Comparison of ENCODE assay signal across 20 cellular contexts in genomic region chr5:112263469-112263868, GRCh38.
"Had no signal": no experiment of that assay in that cellular context is flagged by ENCODE, and none has a peak within 500 bp of the region (broad histone marks: within the 10 kb centered on the region; RNA-seq: fewer than 3 reads in every experiment).

No MANE protein-coding gene starts in this region.

- H3K27me3 ChIP-seq: dorsolateral prefrontal cortex, neural progenitor cell, right lobe of liver, transverse colon, vagina had no signal

- H3K9me3 ChIP-seq: right lobe of liver, thoracic aorta, transverse colon, vagina had no signal

- H3K4me3 ChIP-seq: dorsolateral prefrontal cortex, neural progenitor cell, right lobe of liver, thoracic aorta, transverse colon, vagina had no signal

- DNase-seq: dorsolateral prefrontal cortex; effector CD4-positive, alpha-beta T cell; head of caudate nucleus; mammary epithelial cell; mesendoderm; midbrain; naive thymus-derived CD4-positive, alpha-beta T cell; right lobe of liver; small intestine; stimulated activated CD4-positive, alpha-beta T cell treated with anti-CD3 and anti-CD28 coated beads, Interleukin-15, amount 100 ng/mL, for 24 hours; stimulated activated CD4-positive, alpha-beta T cell treated with anti-CD3 and anti-CD28 coated beads, Interleukin-2, amount 100 ng/mL, for 48 hours; stimulated activated naive B cell treated with anti-CD40 and anti-IgM and Interleukin-4, amounts not matched to agents 10 μg/mL and 1 μg/mL and 100 μg/mL, for 72 hours; transverse colon had no signal

- ATAC-seq: naive thymus-derived CD4-positive, alpha-beta T cell; right lobe of liver; stimulated activated naive B cell treated with anti-CD40 and anti-IgM and Interleukin-4, amounts not matched to agents 10 μg/mL and 1 μg/mL and 100 μg/mL, for 72 hours had no signal

- H3K36me3 ChIP-seq: neural progenitor cell, thoracic aorta, transverse colon had no signal

- H3K4me3 Mint-ChIP-seq: naive thymus-derived CD4-positive, alpha-beta T cell; nephron; neural progenitor cell; stimulated activated naive B cell treated with anti-CD40 and anti-IgM and Interleukin-4, amounts not matched to agents 10 μg/mL and 1 μg/mL and 100 μg/mL, for 72 hours; stimulated activated naive CD8-positive, alpha-beta T cell treated with anti-CD3 and anti-CD28 coated beads, Interleukin-15, Interleukin-2, amounts not matched to agents 100 ng/mL and 50 ng/mL, for 24 hours had no signal

- H3K4me1 Mint-ChIP-seq: naive thymus-derived CD4-positive, alpha-beta T cell; nephron; neural progenitor cell; stimulated activated naive B cell treated with anti-CD40 and anti-IgM and Interleukin-4, amounts not matched to agents 10 μg/mL and 1 μg/mL and 100 μg/mL, for 72 hours had no signal

- H3K36me3 Mint-ChIP-seq: naive thymus-derived CD4-positive, alpha-beta T cell; stimulated activated naive B cell treated with anti-CD40 and anti-IgM and Interleukin-4, amounts not matched to agents 10 μg/mL and 1 μg/mL and 100 μg/mL, for 72 hours had no signal

- H3K27ac ChIP-seq: dorsolateral prefrontal cortex, neural progenitor cell, parathyroid adenoma, right lobe of liver, thoracic aorta, transverse colon, vagina had no signal

- H3K27me3 Mint-ChIP-seq: progenitor cell of endocrine pancreas had no signal

- H3K9me3 Mint-ChIP-seq: naive thymus-derived CD4-positive, alpha-beta T cell; nephron; neural progenitor cell; stimulated activated naive B cell treated with anti-CD40 and anti-IgM and Interleukin-4, amounts not matched to agents 10 μg/mL and 1 μg/mL and 100 μg/mL, for 72 hours; stimulated activated naive CD8-positive, alpha-beta T cell treated with anti-CD3 and anti-CD28 coated beads, Interleukin-15, Interleukin-2, amounts not matched to agents 100 ng/mL and 50 ng/mL, for 24 hours had no signal

- H3K27ac Mint-ChIP-seq: naive thymus-derived CD4-positive, alpha-beta T cell; nephron; neural progenitor cell; progenitor cell of endocrine pancreas; stimulated activated naive B cell treated with anti-CD40 and anti-IgM and Interleukin-4, amounts not matched to agents 10 μg/mL and 1 μg/mL and 100 μg/mL, for 72 hours; stimulated activated naive CD8-positive, alpha-beta T cell treated with anti-CD3 and anti-CD28 coated beads, Interleukin-15, Interleukin-2, amounts not matched to agents 100 ng/mL and 50 ng/mL, for 24 hours had no signal

- H3K4me1 ChIP-seq: parathyroid adenoma, right lobe of liver, transverse colon, vagina had no signal
